In the genomic region with DNA sequence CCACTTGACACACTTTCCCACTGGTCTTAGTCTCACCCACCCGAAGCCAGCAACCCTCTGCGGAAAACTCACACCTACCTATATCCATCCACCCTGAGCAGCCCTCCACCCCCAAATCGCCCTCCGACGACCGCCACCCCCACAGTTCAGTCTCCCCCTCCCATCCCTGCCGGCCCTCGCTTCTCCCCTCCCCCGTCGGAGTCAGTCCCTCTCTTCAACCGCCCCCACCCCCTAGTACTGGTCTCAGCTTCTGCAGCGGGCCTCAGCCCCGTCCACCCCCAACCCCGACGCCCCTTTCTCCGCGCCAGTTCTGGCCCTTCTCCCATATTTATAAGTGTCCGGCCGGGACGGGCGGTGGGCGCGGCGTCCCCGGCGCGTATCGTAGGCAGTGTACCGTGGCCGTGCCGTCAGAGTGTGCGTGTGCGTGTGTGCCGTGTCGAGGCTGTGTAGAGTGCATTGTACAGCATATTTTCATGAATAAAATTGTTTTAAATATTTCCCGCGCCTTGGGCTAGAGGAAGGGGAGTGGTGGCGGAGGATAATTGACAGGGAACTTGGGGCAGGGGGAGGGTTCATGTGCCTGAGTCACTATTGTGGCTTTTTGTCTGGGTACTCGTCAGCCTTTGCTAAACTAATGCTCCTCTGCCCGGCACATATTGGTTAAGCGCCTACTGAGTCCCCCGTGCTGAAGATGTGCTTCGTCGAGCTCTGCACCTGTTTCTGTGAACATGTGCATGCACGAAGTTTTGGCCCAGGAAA, we compare ENCODE assay signal across 8 cellular contexts. TPM values are rescaled to one million over a fixed set of nuclear protein-coding genes. Genes with fewer than 3 reads are reported as not detected.
DNase-seq lines count a peak whose midpoint lies in the region; ATAC-seq and TF ChIP-seq lines count a peak whose summit lies in the region.

No MANE protein-coding gene starts in this region.

- peaks cover 68% of the 10 kb centered on the region for H3K27me3 ChIP-seq in HUES64 (ENCODE audit: insufficient read depth, low read length)
- H3K27me3 ChIP-seq in right cardiac atrium (ENCODE audit: control insufficient read depth, insufficient read depth): no peaks in the 10 kb centered on the region
- peaks cover 0 to 6% (median 0%) of the 10 kb centered on the region in 45 donors for H3K27me3 ChIP-seq in dorsolateral prefrontal cortex

- peak overlapping the region; percentile 43 for H3K4me3 Mint-ChIP-seq in activated CD8-positive, alpha-beta T cell treated with anti-CD3 and anti-CD28 coated beads for 36 hours
- no peak overlapping the region for H3K4me3 Mint-ChIP-seq in endothelial cell (ENCODE audit: unreplicated experiment)

- H3K4me3 ChIP-seq in HUES64 (ENCODE audit: low read length): peak overlapping the region; percentile 53
- H3K4me3 ChIP-seq in right cardiac atrium (ENCODE audit: low read length): peak overlapping the region; percentile 50
- peak overlapping the region in 22 of 59 donors; percentile 7 to 60 (median 48) for H3K4me3 ChIP-seq in dorsolateral prefrontal cortex

- no peaks in the 10 kb centered on the region for H3K9me3 Mint-ChIP-seq in activated CD8-positive, alpha-beta T cell treated with anti-CD3 and anti-CD28 coated beads for 36 hours
- no peaks in the 10 kb centered on the region for H3K9me3 Mint-ChIP-seq in endothelial cell (ENCODE audit: unreplicated experiment)

- H3K4me1 ChIP-seq in HUES64 (ENCODE audit: insufficient read depth, low read length): peaks cover 23% of the 10 kb centered on the region
- peaks cover 4% of the 10 kb centered on the region for H3K4me1 ChIP-seq in right cardiac atrium (ENCODE audit: control insufficient read depth, insufficient read depth, low read length)

- no peak overlapping the region; the same call in 1 of the 2 replicates for H3K9ac ChIP-seq in HUES64 (ENCODE audit: low read depth, low read length)

- H3K27me3 Mint-ChIP-seq in activated CD8-positive, alpha-beta T cell treated with anti-CD3 and anti-CD28 coated beads for 36 hours: peaks cover 51% of the 10 kb centered on the region
- peaks cover 34% of the 10 kb centered on the region for H3K27me3 Mint-ChIP-seq in endothelial cell (ENCODE audit: unreplicated experiment)

- 3% methylated on average over 45 of the region's 45 CpGs for WGBS in HUES64
- 14% methylated on average over 45 of the region's 45 CpGs for WGBS in right cardiac atrium

- H3K27ac ChIP-seq in HUES64 (ENCODE audit: low read depth, low read length): no peak overlapping the region
- peak overlapping the region; percentile 95 for H3K27ac ChIP-seq in right cardiac atrium (ENCODE audit: low read length)
- peak overlapping the region in 14 of 59 donors; percentile 38 to 81 (median 68) for H3K27ac ChIP-seq in dorsolateral prefrontal cortex

- H3K27ac Mint-ChIP-seq in activated CD8-positive, alpha-beta T cell treated with anti-CD3 and anti-CD28 coated beads for 36 hours: no peak overlapping the region
- H3K27ac Mint-ChIP-seq in endothelial cell (ENCODE audit: unreplicated experiment): no peak overlapping the region

- CTCF ChIA-PET in activated CD8-positive, alpha-beta T cell treated with anti-CD3 and anti-CD28 coated beads for 36 hours (lab: Charles Lee): no interaction called here

- no peaks in the 10 kb centered on the region for H3K36me3 Mint-ChIP-seq in activated CD8-positive, alpha-beta T cell treated with anti-CD3 and anti-CD28 coated beads for 36 hours (ENCODE audit: low read depth)
- H3K36me3 Mint-ChIP-seq in endothelial cell (ENCODE audit: low read depth, unreplicated experiment): peaks cover 13% of the 10 kb centered on the region

- intact Hi-C loops in activated CD8-positive, alpha-beta T cell treated with anti-CD3 and anti-CD28 coated beads for 36 hours (cut with micrococcal nuclease): no loop called here
- intact Hi-C loops in right cardiac atrium (cut with DNase I): no loop called here
- intact Hi-C loops in dorsolateral prefrontal cortex (cut with DNase I): no loop called here

- peak; percentile 72 for DNase-seq in activated CD8-positive, alpha-beta T cell treated with anti-CD3 and anti-CD28 coated beads for 36 hours
- no peak for DNase-seq in right cardiac atrium
- peak; percentile 24 for DNase-seq in stimulated activated CD8-positive, alpha-beta memory T cell treated with anti-CD3 and anti-CD28 coated beads, Interleukin-4, amount 100 ng/mL, for 24 hours (ENCODE audit: low read depth)
- DNase-seq in dorsolateral prefrontal cortex: no peak
- no peak for DNase-seq in endothelial cell (ENCODE audit: low spot score)

- no peaks in the 10 kb centered on the region for H3K36me3 ChIP-seq in HUES64 (ENCODE audit: insufficient read depth, low read length)

- no peaks in the 10 kb centered on the region for H3K9me3 ChIP-seq in HUES64 (ENCODE audit: insufficient read depth, low read depth, low read length)
- no peaks in the 10 kb centered on the region for H3K9me3 ChIP-seq in right cardiac atrium (ENCODE audit: control insufficient read depth, low read length)

- peak; percentile 85 for ATAC-seq in activated CD8-positive, alpha-beta T cell treated with anti-CD3 and anti-CD28 coated beads for 36 hours
- ATAC-seq in right cardiac atrium: peak in 1 of 2 donors; percentile 17
- ATAC-seq in GM19324 (IDR thresholded peaks at IDR 0.05; ENCODE audit: low FRiP score, unreplicated experiment): no peak
- ATAC-seq in HG03432 (IDR thresholded peaks at IDR 0.05; ENCODE audit: unreplicated experiment): no peak

- POLR2A ChIA-PET in activated CD8-positive, alpha-beta T cell treated with anti-CD3 and anti-CD28 coated beads for 36 hours (lab: Charles Lee): interaction anchor here (1.1 kb wide), 1 partner anchor 403 kb away, joined by 4 read pairs; a partner anchor contains a TSS

- peaks cover 12% of the 10 kb centered on the region for H3K4me1 Mint-ChIP-seq in activated CD8-positive, alpha-beta T cell treated with anti-CD3 and anti-CD28 coated beads for 36 hours (ENCODE audit: low read depth)
- peaks cover 4% of the 10 kb centered on the region for H3K4me1 Mint-ChIP-seq in endothelial cell (ENCODE audit: unreplicated experiment)

- no peak for TF ChIP-seq CTCF in activated CD8-positive, alpha-beta T cell treated with anti-CD3 and anti-CD28 coated beads for 36 hours (IDR thresholded peaks at IDR 0.05)
- TF ChIP-seq CTCF in dorsolateral prefrontal cortex (IDR thresholded peaks at IDR 0.05 in 54 of 56, conservative IDR thresholded peaks at IDR 0.05 in 2 of 56; ENCODE audit: low read depth in 1 of 56, partially characterized antibody in 56 of 56) (no peak), endothelial cell (IDR thresholded peaks at IDR 0.05; ENCODE audit: unreplicated experiment) (no peak)

RNA-seq across cellular contexts. Expression of a gene that starts 22.0 kb away (rescaled TPM):
- polyA plus RNA-seq in HUES64 (2013, experiment 1 of 2): 1.2 TPM
- 1.5 TPM for polyA plus RNA-seq in HUES64 (2013, experiment 2 of 2)
- total RNA-seq in activated CD8-positive, alpha-beta T cell treated with anti-CD3 and anti-CD28 coated beads for 36 hours: under 1 TPM; 0.49 to 0.68 TPM
- total RNA-seq in right cardiac atrium (1 to 10 TPM; 1.9 to 7.0 (median 5.3) TPM), dorsolateral prefrontal cortex (1 to 10 TPM; 1.7 to 8.3 (median 3.8) TPM), endothelial cell (ENCODE audit: unreplicated experiment) (0.23 TPM)
- 1.1 TPM for polyA plus RNA-seq in right cardiac atrium

Comparison
In these comparisons a context has a peak if more than half of its experiments do, and no peak if none do; other contexts are left out.
1. DNase-seq: peak in activated CD8-positive, alpha-beta T cell treated with anti-CD3 and anti-CD28 coated beads for 36 hours (single experiment) and stimulated activated CD8-positive, alpha-beta memory T cell treated with anti-CD3 and anti-CD28 coated beads, Interleukin-4, amount 100 ng/mL, for 24 hours (single experiment); none in right cardiac atrium (0 of 3), dorsolateral prefrontal cortex (0 of 10) and endothelial cell (single experiment).